ENCODE assay signal across 1 cellular context in genomic region chrX:124346064-124346876, GRCh38.
TF ChIP-seq lines count a peak whose summit lies in the region.

Gene SH2D1A (plus strand): TSS chrX:124346563. CDS start chrX:124346643, 80 bp downstream.

TF ChIP-seq in GM12878, 131 proteins besides CTCF, POLR2A, EP300 and RAD21:
- TF ChIP-seq E2F4 (IDR thresholded peaks at IDR 0.05; ENCODE audit: low read depth, low read length) (no peak), IKZF1 (conservative IDR thresholded peaks at IDR 0.05) (no peak), NFXL1 (IDR thresholded peaks at IDR 0.05; ENCODE audit: borderline replicate concordance) (no peak), TCF12 (IDR thresholded peaks at IDR 0.05; ENCODE audit: low read depth, low read length) (no peak)
TF ChIP-seq in GM12878: peak in this region for 0.
